ENCODE assay signal across 10 cellular contexts in the genomic region with DNA sequence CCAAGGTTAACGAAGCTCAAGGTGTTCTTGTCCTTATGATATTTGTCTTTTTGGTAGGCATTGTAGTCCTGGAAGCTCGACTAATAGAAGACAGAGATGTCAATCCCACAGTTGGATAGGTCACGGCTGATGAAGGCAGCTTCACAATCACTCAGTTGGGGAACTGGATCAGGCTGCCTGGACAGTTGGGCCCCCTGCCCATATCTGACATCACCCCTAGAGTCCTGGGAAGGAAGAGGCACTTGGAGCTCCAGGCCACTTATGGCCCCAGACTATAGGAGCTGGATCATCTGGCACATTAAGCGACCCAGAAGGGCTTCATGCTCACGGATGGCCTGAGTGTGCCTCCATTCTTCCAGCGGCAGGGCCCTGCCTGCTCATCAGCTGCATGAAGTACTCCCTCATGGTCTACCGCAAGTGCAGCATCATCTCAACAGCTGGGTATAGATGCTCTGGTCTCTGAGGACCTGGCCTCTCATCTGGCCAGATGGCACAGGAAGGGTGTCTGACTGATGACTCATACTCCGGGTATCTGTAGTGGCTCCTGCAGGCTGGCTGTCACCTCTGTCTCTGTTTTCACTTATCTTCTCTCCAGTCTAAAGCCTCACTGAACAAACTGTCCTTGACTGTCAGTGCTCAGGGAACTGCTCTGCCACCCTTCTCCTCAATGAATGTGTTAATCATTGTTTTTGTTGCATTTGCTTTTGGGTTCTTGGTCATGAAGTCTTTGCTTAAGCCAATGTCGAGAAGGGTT. TPM values are rescaled to one million over a fixed set of nuclear protein-coding genes. Genes with fewer than 3 reads are reported as not detected.
DNase-seq lines count a peak whose midpoint lies in the region; ATAC-seq and TF ChIP-seq lines count a peak whose summit lies in the region.
"Had no signal": no experiment of that assay in that cellular context is flagged by ENCODE, and none has a peak within 500 bp of the region (broad histone marks: within the 10 kb centered on the region; RNA-seq: fewer than 3 reads in every experiment).

No MANE protein-coding gene starts in this region.

- H3K9me3 ChIP-seq in mucosa of descending colon: no peaks in the 10 kb centered on the region

- no peak overlapping the region for H3K4me3 Mint-ChIP-seq in stimulated activated memory B cell treated with anti-CD40 and anti-IgM and Interleukin-4, amounts not matched to agents 10 μg/mL and 1 μg/mL and 100 μg/mL, for 72 hours
- H3K4me3 Mint-ChIP-seq: dendritic cell treated with granulocyte-macrophage colony-stimulating factor and Interleukin-4, amounts not matched to agents 40 ng/mL and 50 ng/mL, for 4 days; stimulated activated naive CD8-positive, alpha-beta T cell treated with anti-CD3 and anti-CD28 coated beads, Interleukin-15, Interleukin-2, amounts not matched to agents 100 ng/mL and 50 ng/mL, for 24 hours had no signal

- H3K4me3 ChIP-seq in mucosa of descending colon: no peak overlapping the region

- peaks cover 35% of the 10 kb centered on the region for H3K27me3 Mint-ChIP-seq in stimulated activated memory B cell treated with anti-CD40 and anti-IgM and Interleukin-4, amounts not matched to agents 10 μg/mL and 1 μg/mL and 100 μg/mL, for 72 hours
- H3K27me3 Mint-ChIP-seq: dendritic cell treated with granulocyte-macrophage colony-stimulating factor and Interleukin-4, amounts not matched to agents 40 ng/mL and 50 ng/mL, for 4 days; stimulated activated naive CD8-positive, alpha-beta T cell treated with anti-CD3 and anti-CD28 coated beads, Interleukin-15, Interleukin-2, amounts not matched to agents 100 ng/mL and 50 ng/mL, for 24 hours had no signal

- peak; percentile 73 for ATAC-seq in HG03097 (IDR thresholded peaks at IDR 0.05; ENCODE audit: low FRiP score, unreplicated experiment)
- peak; percentile 63 for ATAC-seq in mucosa of descending colon
- ATAC-seq in stimulated activated memory B cell treated with anti-CD40 and anti-IgM and Interleukin-4, amounts not matched to agents 10 μg/mL and 1 μg/mL and 100 μg/mL, for 72 hours: no peak
- ATAC-seq in HG02973 (IDR thresholded peaks at IDR 0.05; ENCODE audit: unreplicated experiment): no peak

- H3K36me3 Mint-ChIP-seq in stimulated activated memory B cell treated with anti-CD40 and anti-IgM and Interleukin-4, amounts not matched to agents 10 μg/mL and 1 μg/mL and 100 μg/mL, for 72 hours: no peaks in the 10 kb centered on the region

- no peaks in the 10 kb centered on the region for H3K36me3 ChIP-seq in mucosa of descending colon (ENCODE audit: low read depth)

- intact Hi-C loops in mucosa of descending colon (cut with DNase I, micrococcal nuclease): no loop called here

- no peaks in the 10 kb centered on the region for H3K9me3 Mint-ChIP-seq in stimulated activated memory B cell treated with anti-CD40 and anti-IgM and Interleukin-4, amounts not matched to agents 10 μg/mL and 1 μg/mL and 100 μg/mL, for 72 hours
- H3K9me3 Mint-ChIP-seq: dendritic cell treated with granulocyte-macrophage colony-stimulating factor and Interleukin-4, amounts not matched to agents 40 ng/mL and 50 ng/mL, for 4 days; stimulated activated naive CD8-positive, alpha-beta T cell treated with anti-CD3 and anti-CD28 coated beads, Interleukin-15, Interleukin-2, amounts not matched to agents 100 ng/mL and 50 ng/mL, for 24 hours had no signal

- DNase-seq in NCI-H82 (lab: John Stamatoyannopoulos, UW) (peak; percentile 19), NCI-H82 treated with DMSO at 0.1 percent for 48 hours (lab: John Stamatoyannopoulos, UW; ENCODE audit: unreplicated experiment) (no peak), RPMI7951 (ENCODE audit: low read depth) (peak; percentile 57), mucosa of descending colon (no peak), HPDE6-E6E7 (ENCODE audit: extremely low spot score) (no peak)

- H3K4me1 Mint-ChIP-seq in stimulated activated memory B cell treated with anti-CD40 and anti-IgM and Interleukin-4, amounts not matched to agents 10 μg/mL and 1 μg/mL and 100 μg/mL, for 72 hours: no peaks in the 10 kb centered on the region

- no peak overlapping the region for H3K27ac Mint-ChIP-seq in stimulated activated memory B cell treated with anti-CD40 and anti-IgM and Interleukin-4, amounts not matched to agents 10 μg/mL and 1 μg/mL and 100 μg/mL, for 72 hours
- H3K27ac Mint-ChIP-seq: dendritic cell treated with granulocyte-macrophage colony-stimulating factor and Interleukin-4, amounts not matched to agents 40 ng/mL and 50 ng/mL, for 4 days; stimulated activated naive CD8-positive, alpha-beta T cell treated with anti-CD3 and anti-CD28 coated beads, Interleukin-15, Interleukin-2, amounts not matched to agents 100 ng/mL and 50 ng/mL, for 24 hours had no signal

- TF ChIP-seq CTCF in mucosa of descending colon (IDR thresholded peaks at IDR 0.05): no peak

- no peaks in the 10 kb centered on the region for H3K4me1 ChIP-seq in mucosa of descending colon (ENCODE audit: low read depth)

RNA-seq across cellular contexts. Expression of gene SSR1, which starts 29.2 kb away (rescaled TPM):
- total RNA-seq in RPMI7951 (2014; rRNA removed; shearing (Covaris generic)): 112 and 119 TPM in 2 replicates
- 100 to 1,000 TPM in 1 of 3 donors, 10 to 100 TPM in 2; 83.2 to 139 (median 99.4) TPM for total RNA-seq in mucosa of descending colon

RNA-seq across cellular contexts. Expression of gene CAGE1, which starts 47.4 kb away (rescaled TPM):
- not detected in 2 replicates for total RNA-seq in RPMI7951 (2014; rRNA removed; shearing (Covaris generic))
- under 1 TPM in 1 of 3 donors, not detected in 2; 0.09 TPM for total RNA-seq in mucosa of descending colon

RNA-seq across cellular contexts. Expression of gene RIOK1, which starts 47.4 kb away (rescaled TPM):
- 11.9 and 15.5 TPM in 2 replicates for total RNA-seq in RPMI7951 (2014; rRNA removed; shearing (Covaris generic))
- 10 to 100 TPM; 12.1 to 19.8 (median 15.0) TPM for total RNA-seq in mucosa of descending colon

Comparison
In these comparisons a context has a peak if more than half of its experiments do, and no peak if none do; other contexts are left out.
1. DNase-seq: peak in NCI-H82 (single experiment) and RPMI7951 (single experiment); none in NCI-H82 treated with DMSO at 0.1 percent for 48 hours (single experiment), mucosa of descending colon (0 of 3) and HPDE6-E6E7 (single experiment).
2. ATAC-seq: peak in HG03097 (single experiment) and mucosa of descending colon (single experiment); none in stimulated activated memory B cell treated with anti-CD40 and anti-IgM and Interleukin-4, amounts not matched to agents 10 μg/mL and 1 μg/mL and 100 μg/mL, for 72 hours (single experiment) and HG02973 (single experiment).